In the genomic region with DNA sequence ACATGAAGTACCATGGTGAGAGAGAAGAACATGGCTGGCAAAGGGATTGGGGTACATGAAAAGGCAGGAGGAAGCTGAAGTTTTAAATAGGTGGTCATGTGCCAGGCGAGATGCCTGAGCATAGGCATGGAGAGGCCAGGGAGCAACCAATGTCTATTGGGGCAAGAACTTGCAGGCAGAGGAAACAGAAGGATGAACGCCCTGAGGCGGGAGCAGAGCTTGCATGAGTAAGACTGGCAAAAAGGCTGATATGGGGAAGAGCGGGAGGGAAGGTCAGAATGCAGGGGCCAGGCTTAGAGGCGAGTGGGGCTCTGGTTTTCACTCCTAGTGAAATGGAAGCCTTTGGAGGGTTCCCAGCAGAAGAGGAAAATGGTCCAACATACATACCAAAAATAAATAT, we compare ENCODE assay signal across 26 cellular contexts. TPM values are rescaled to one million over a fixed set of nuclear protein-coding genes. Genes with fewer than 3 reads are reported as not detected.
"Had no signal": no experiment of that assay in that cellular context is flagged by ENCODE, and none has a peak within 500 bp of the region (broad histone marks: within the 10 kb centered on the region; RNA-seq: fewer than 3 reads in every experiment).

No MANE protein-coding gene starts in this region.

- H3K27ac Mint-ChIP-seq: activated CD4-positive, alpha-beta memory T cell treated with anti-CD3 and anti-CD28 coated beads for 36 hours; activated CD4-positive, alpha-beta T cell treated with anti-CD3 and anti-CD28 coated beads, Interleukin-2, amount 10 ng/mL, durations not matched to agents 24 days and 14 days; activated naive CD4-positive, alpha-beta T cell treated with anti-CD3 and anti-CD28 coated beads for 36 hours; activated naive CD8-positive, alpha-beta T cell treated with anti-CD3 and anti-CD28 coated beads, Interleukin-2, amount 10 ng/mL, durations not matched to agents 7 days and 5 days; activated T-helper 1 cell treated with anti-CD3 and anti-CD28 coated beads, Interleukin-12 subunit alpha, Interleukin-12 subunit beta, Interleukin-2, Interleukin-4 antibody, amounts not matched to agents 30 ng/mL and 10 ng/mL and 1 ng/mL, durations not matched to agents 14 hours and 24 hours and 36 hours; brain; effector memory CD8-positive, alpha-beta T cell; nephron progenitor cell had no signal

- H3K4me1 Mint-ChIP-seq: activated CD4-positive, alpha-beta T cell treated with anti-CD3 and anti-CD28 coated beads, Interleukin-2, amount 10 ng/mL, durations not matched to agents 24 days and 14 days; activated naive CD8-positive, alpha-beta T cell treated with anti-CD3 and anti-CD28 coated beads, Interleukin-2, amount 10 ng/mL, durations not matched to agents 7 days and 5 days; brain; naive B cell; nephron progenitor cell had no signal

- H3K4me3 ChIP-seq: ascending aorta, heart right ventricle, left ventricle myocardium inferior, lung, pancreas, prostate gland, tibial nerve had no signal

- DNase-seq: activated CD4-positive, alpha-beta memory T cell treated with anti-CD3 and anti-CD28 coated beads for 36 hours; activated CD4-positive, alpha-beta T cell treated with anti-CD3 and anti-CD28 coated beads, Interleukin-2, amount 10 ng/mL, durations not matched to agents 24 days and 14 days; activated CD4-positive, CD25-positive, alpha-beta regulatory T cell treated with anti-CD3 and anti-CD28 coated beads, Interleukin-2, amount 50 U/mL, for 72 hours; activated CD8-positive, alpha-beta memory T cell treated with anti-CD3 and anti-CD28 coated beads, Interleukin-2, amount 50 U/mL, for 4 hours; activated effector memory CD4-positive, alpha-beta T cell treated with anti-CD3 and anti-CD28 coated beads, Interleukin-2, amount 50 U/mL, for 16 hours; activated naive CD4-positive, alpha-beta T cell treated with anti-CD3 and anti-CD28 coated beads for 36 hours; activated naive CD8-positive, alpha-beta T cell treated with anti-CD3 and anti-CD28 coated beads, Interleukin-2, amount 10 ng/mL, durations not matched to agents 7 days and 5 days; activated T-cell treated with anti-CD3 and anti-CD28 coated beads, Interleukin-2, amount 50 U/mL, for 1 hour; cortex of kidney; effector memory CD8-positive, alpha-beta T cell; heart right ventricle; left ventricle myocardium inferior; naive B cell; nephron progenitor cell; pancreas; stimulated activated naive CD4-positive, alpha-beta T cell; T-helper 1 cell had no signal

- H3K9me3 ChIP-seq: ascending aorta, pancreas, prostate gland, tibial nerve had no signal

- H3K36me3 Mint-ChIP-seq: activated CD4-positive, alpha-beta memory T cell treated with anti-CD3 and anti-CD28 coated beads for 36 hours; activated naive CD8-positive, alpha-beta T cell treated with anti-CD3 and anti-CD28 coated beads, Interleukin-2, amount 10 ng/mL, durations not matched to agents 7 days and 5 days; brain; naive B cell had no signal

- H3K27ac ChIP-seq: ascending aorta, heart right ventricle, left ventricle myocardium inferior, pancreas, prostate gland, tibial nerve had no signal

- ATAC-seq: effector memory CD8-positive, alpha-beta T cell; heart right ventricle; pancreas had no signal

- H3K4me3 Mint-ChIP-seq: activated CD4-positive, alpha-beta memory T cell treated with anti-CD3 and anti-CD28 coated beads for 36 hours; activated CD4-positive, alpha-beta T cell treated with anti-CD3 and anti-CD28 coated beads, Interleukin-2, amount 10 ng/mL, durations not matched to agents 24 days and 14 days; activated naive CD4-positive, alpha-beta T cell treated with anti-CD3 and anti-CD28 coated beads for 36 hours; activated naive CD8-positive, alpha-beta T cell treated with anti-CD3 and anti-CD28 coated beads, Interleukin-2, amount 10 ng/mL, durations not matched to agents 7 days and 5 days; activated T-helper 1 cell treated with anti-CD3 and anti-CD28 coated beads, Interleukin-12 subunit alpha, Interleukin-12 subunit beta, Interleukin-2, Interleukin-4 antibody, amounts not matched to agents 30 ng/mL and 10 ng/mL and 1 ng/mL, durations not matched to agents 14 hours and 24 hours and 36 hours; brain; effector memory CD8-positive, alpha-beta T cell; naive B cell; nephron progenitor cell had no signal

- H3K27me3 ChIP-seq: ascending aorta, heart right ventricle, pancreas, tibial nerve had no signal

- H3K36me3 ChIP-seq: ascending aorta, heart right ventricle, left ventricle myocardium inferior, pancreas, prostate gland, tibial nerve had no signal

- H3K4me1 ChIP-seq: ascending aorta, heart right ventricle, left ventricle myocardium inferior, pancreas, prostate gland, tibial nerve had no signal

- H3K9me3 Mint-ChIP-seq: activated CD4-positive, alpha-beta T cell treated with anti-CD3 and anti-CD28 coated beads, Interleukin-2, amount 10 ng/mL, durations not matched to agents 24 days and 14 days; activated naive CD4-positive, alpha-beta T cell treated with anti-CD3 and anti-CD28 coated beads for 36 hours; activated naive CD8-positive, alpha-beta T cell treated with anti-CD3 and anti-CD28 coated beads, Interleukin-2, amount 10 ng/mL, durations not matched to agents 7 days and 5 days; activated T-helper 1 cell treated with anti-CD3 and anti-CD28 coated beads, Interleukin-12 subunit alpha, Interleukin-12 subunit beta, Interleukin-2, Interleukin-4 antibody, amounts not matched to agents 30 ng/mL and 10 ng/mL and 1 ng/mL, durations not matched to agents 14 hours and 24 hours and 36 hours; effector memory CD8-positive, alpha-beta T cell had no signal

RNA-seq across cellular contexts. Expression of a gene that starts 52.5 kb away (rescaled TPM):
- total RNA-seq: activated CD4-positive, alpha-beta memory T cell treated with anti-CD3 and anti-CD28 coated beads for 36 hours; activated CD4-positive, alpha-beta T cell treated with anti-CD3 and anti-CD28 coated beads, Interleukin-2, amount 10 ng/mL, durations not matched to agents 24 days and 14 days; activated CD8-positive, alpha-beta memory T cell treated with anti-CD3 and anti-CD28 coated beads for 36 hours; activated naive CD4-positive, alpha-beta T cell treated with anti-CD3 and anti-CD28 coated beads for 36 hours; activated naive CD8-positive, alpha-beta T cell treated with anti-CD3 and anti-CD28 coated beads, Interleukin-2, amount 10 ng/mL, durations not matched to agents 7 days and 5 days; activated T-helper 1 cell treated with anti-CD3 and anti-CD28 coated beads, Interleukin-12 subunit alpha, Interleukin-12 subunit beta, Interleukin-2, Interleukin-4 antibody, amounts not matched to agents 30 ng/mL and 10 ng/mL and 1 ng/mL, durations not matched to agents 14 hours and 24 hours and 36 hours; ascending aorta; chondrocyte; glomerular endothelial cell; left ventricle myocardium inferior had no signal
